Comparison of ENCODE assay signal across 33 cellular contexts in the genomic region with DNA sequence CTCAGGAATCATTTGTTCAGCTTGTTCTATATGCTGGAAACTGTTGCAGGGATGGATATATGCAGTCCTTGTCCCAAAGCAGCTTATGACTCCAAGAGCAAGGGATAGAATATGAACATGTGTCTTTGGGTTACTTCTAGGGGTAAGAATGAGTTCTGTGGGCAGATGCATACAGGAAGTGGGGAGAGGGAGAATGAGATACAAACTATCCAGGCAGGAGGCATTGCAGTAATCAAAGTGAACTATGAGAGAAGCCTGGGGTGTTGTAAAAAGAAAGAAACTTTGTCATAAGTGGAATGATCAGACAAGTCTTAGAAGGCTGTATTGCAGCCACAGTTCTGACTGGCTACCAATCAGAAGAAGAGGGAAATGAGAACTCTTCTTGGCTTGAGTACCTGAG. TPM values are rescaled to one million over a fixed set of nuclear protein-coding genes. Genes with fewer than 3 reads are reported as not detected.
"Had no signal": no experiment of that assay in that cellular context is flagged by ENCODE, and none has a peak within 500 bp of the region (broad histone marks: within the 10 kb centered on the region; RNA-seq: fewer than 3 reads in every experiment).

No MANE protein-coding gene starts in this region.

- H3K27ac ChIP-seq: adrenal gland, body of pancreas, brain microvascular endothelial cell, breast epithelium, VCaP had no signal

- ATAC-seq: activated CD8-positive, alpha-beta T cell treated with anti-CD3 and anti-CD28 coated beads for 36 hours; activated T-cell treated with anti-CD3 and anti-CD28 coated beads, Interleukin-2, amount 50 U/mL, for 4 hours; activated T-helper 17 cell treated with anti-CD3 and anti-CD28 coated beads, Interleukin-2, amount 50 U/mL, for 72 hours; body of pancreas had no signal

- DNase-seq: activated B cell treated with CpG ODN at 0.5 μM for 24 hours; activated CD4-positive, alpha-beta memory T cell treated with anti-CD3 and anti-CD28 coated beads for 36 hours; activated CD4-positive, alpha-beta T cell treated with anti-CD3 and anti-CD28 coated beads for 4 hours; activated CD4-positive, alpha-beta T cell treated with anti-CD3 and anti-CD28 coated beads, Interleukin-2, amount 10 ng/mL, durations not matched to agents 24 days and 14 days; activated CD4-positive, alpha-beta T cell treated with anti-CD3 and anti-CD28 coated beads, Interleukin-2, amount 50 U/mL, for 1 hour; activated CD4-positive, alpha-beta T cell treated with anti-CD3 and anti-CD28 coated beads, Interleukin-2, amount 50 U/mL, for 4 hours; activated CD4-positive, CD25-positive, alpha-beta regulatory T cell treated with anti-CD3 and anti-CD28 coated beads, Interleukin-2, amount 50 U/mL, for 72 hours; activated CD8-positive, alpha-beta memory T cell treated with anti-CD3 and anti-CD28 coated beads, Interleukin-2, amount 50 U/mL, for 4 hours; activated CD8-positive, alpha-beta T cell treated with anti-CD3 and anti-CD28 coated beads for 36 hours; activated effector memory CD4-positive, alpha-beta T cell treated with anti-CD3 and anti-CD28 coated beads, Interleukin-2, amount 50 U/mL, for 16 hours; activated gamma-delta T cell treated with Interleukin-2 at 50 U/mL for 16 hours; activated naive CD4-positive, alpha-beta T cell; activated naive CD4-positive, alpha-beta T cell treated with anti-CD3 and anti-CD28 coated beads for 36 hours; activated naive CD4-positive, alpha-beta T cell treated with anti-CD3 and anti-CD28 coated beads, Interleukin-2, amount 50 U/mL, for 16 hours; activated naive CD8-positive, alpha-beta T cell treated with anti-CD3 and anti-CD28 coated beads for 36 hours; activated T-cell treated with anti-CD3 and anti-CD28 coated beads for 4 hours; activated T-cell treated with anti-CD3 and anti-CD28 coated beads, Interleukin-2, amount 50 U/mL, for 1 hour; activated T-cell treated with anti-CD3 and anti-CD28 coated beads, Interleukin-2, amount 50 U/mL, for 4 hours; activated T-cell treated with anti-CD3 and anti-CD28 coated beads, Interleukin-2, amount 50 U/mL, for 72 hours; adrenal gland; amniotic stem cell; aorta; body of pancreas; brain microvascular endothelial cell; central memory CD4-positive, alpha-beta T cell; T-helper 2 cell; T-helper 9 cell had no signal

- H3K9me3 ChIP-seq: adrenal gland, body of pancreas, breast epithelium had no signal

- H3K27me3 ChIP-seq: body of pancreas had no signal

- H3K36me3 ChIP-seq: adrenal gland, brain microvascular endothelial cell, breast epithelium had no signal

- H3K4me3 ChIP-seq: adrenal gland, body of pancreas, breast epithelium had no signal

- H3K4me1 ChIP-seq: adrenal gland, body of pancreas, breast epithelium had no signal

RNA-seq across cellular contexts. Expression of a gene that starts 44.8 kb away (rescaled TPM):
- total RNA-seq: activated B cell treated with CpG ODN at 0.5 μM for 24 hours; activated CD4-positive, alpha-beta memory T cell treated with anti-CD3 and anti-CD28 coated beads for 36 hours; activated CD4-positive, alpha-beta T cell treated with anti-CD3 and anti-CD28 coated beads, Interleukin-2, amount 10 ng/mL, durations not matched to agents 24 days and 14 days; activated CD8-positive, alpha-beta memory T cell treated with anti-CD3 and anti-CD28 coated beads for 36 hours; activated CD8-positive, alpha-beta T cell treated with anti-CD3 and anti-CD28 coated beads for 36 hours; activated naive CD4-positive, alpha-beta T cell treated with anti-CD3 and anti-CD28 coated beads for 36 hours; activated naive CD4-positive, alpha-beta T cell treated with anti-CD3 and anti-CD28 coated beads, Interleukin-2, amount 50 U/mL, for 72 hours; activated naive CD8-positive, alpha-beta T cell treated with anti-CD3 and anti-CD28 coated beads for 36 hours; activated T-helper 1 cell treated with anti-CD3 and anti-CD28 coated beads, Interleukin-12 subunit alpha, Interleukin-12 subunit beta, Interleukin-2, Interleukin-4 antibody, amounts not matched to agents 30 ng/mL and 10 ng/mL and 1 ng/mL, durations not matched to agents 14 hours and 24 hours and 36 hours; activated T-helper 17 cell treated with anti-CD3 and anti-CD28 coated beads, Interleukin-2, amount 50 U/mL, for 72 hours; aorta; breast epithelium had no signal
- polyA plus RNA-seq: aorta had no signal
